8 cellular contexts compared by ENCODE assay signal in the genomic region with DNA sequence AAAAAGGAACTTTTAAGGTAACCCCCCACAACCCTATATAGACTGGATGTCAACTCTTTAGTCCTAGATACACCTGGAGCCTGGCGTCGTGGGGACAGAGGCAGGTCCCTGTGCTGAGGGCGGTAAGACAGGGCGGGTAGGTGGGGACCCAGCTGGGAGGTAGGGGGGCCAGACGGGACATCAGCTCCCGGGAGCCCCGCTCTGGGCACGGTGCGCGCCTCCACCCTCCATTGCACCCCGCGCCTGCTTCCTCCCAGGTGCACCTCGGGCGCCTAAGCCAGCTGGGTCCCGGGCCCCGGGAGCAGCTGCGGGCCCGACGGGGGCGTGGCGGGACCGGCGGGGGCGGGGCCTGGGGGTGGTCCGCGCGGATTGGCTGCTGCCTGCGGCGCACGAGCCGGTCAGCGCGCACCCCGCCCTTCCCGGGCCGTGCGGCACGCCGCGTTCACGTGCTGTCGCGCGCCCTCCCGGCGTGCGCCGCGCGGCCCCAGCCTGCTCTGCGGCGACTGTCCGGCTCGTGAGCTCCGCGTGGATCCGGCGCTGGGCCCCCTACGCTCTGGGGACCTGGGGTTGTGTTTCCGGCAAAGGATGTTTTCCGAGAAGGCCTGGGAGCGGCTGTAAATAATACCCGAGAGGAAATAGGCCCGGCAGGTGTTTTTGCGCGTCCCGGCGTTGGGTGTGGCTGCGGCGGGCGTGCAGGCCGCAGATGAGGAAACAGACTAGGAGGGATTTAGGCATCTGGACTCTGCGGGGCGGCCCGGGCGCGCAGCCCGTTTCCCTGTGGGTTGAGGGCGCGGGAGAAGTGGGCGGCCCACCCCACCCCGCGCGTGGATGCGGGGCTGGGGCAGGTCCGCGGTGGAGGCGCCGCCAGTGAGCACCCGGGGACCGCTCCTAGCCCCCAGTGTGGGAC. TPM values are rescaled to one million over a fixed set of nuclear protein-coding genes. Genes with fewer than 3 reads are reported as not detected.
DNase-seq lines count a peak whose midpoint lies in the region; ATAC-seq and TF ChIP-seq lines count a peak whose summit lies in the region.

No MANE protein-coding gene starts in this region.

- peak overlapping the region; percentile 76 for H3K4me3 Mint-ChIP-seq in central memory CD8-positive, alpha-beta T cell

- H3K27ac Mint-ChIP-seq in central memory CD8-positive, alpha-beta T cell (ENCODE audit: low read depth) = peak overlapping the region; percentile 92

- H3K4me3 ChIP-seq in kidney epithelial cell (ENCODE audit: low read depth, low read length) = peak overlapping the region; percentile 79

- no peaks in the 10 kb centered on the region for H3K36me3 ChIP-seq in kidney epithelial cell (ENCODE audit: control insufficient read depth, insufficient read depth, low read length)

- no peaks in the 10 kb centered on the region for H3K27me3 Mint-ChIP-seq in central memory CD8-positive, alpha-beta T cell

- no peaks in the 10 kb centered on the region for H3K27me3 ChIP-seq in kidney epithelial cell (ENCODE audit: control insufficient read depth, insufficient read depth, low read length)

- ATAC-seq in HG02973 (IDR thresholded peaks at IDR 0.05; ENCODE audit: unreplicated experiment) = peak; percentile 93
- ATAC-seq in central memory CD8-positive, alpha-beta T cell (replicated peaks; ENCODE audit: extremely low read depth, poor library complexity, severe bottlenecking) = peak; percentile 95

- TF ChIP-seq CTCF in kidney epithelial cell (IDR thresholded peaks at IDR 0.05; ENCODE audit: insufficient read depth, low read length, poor library complexity, severe bottlenecking) = no peak

- H3K36me3 Mint-ChIP-seq in central memory CD8-positive, alpha-beta T cell (ENCODE audit: insufficient read depth) = peaks cover 25% of the 10 kb centered on the region

- H3K4me1 Mint-ChIP-seq in central memory CD8-positive, alpha-beta T cell = peaks cover 36% of the 10 kb centered on the region

- DNase-seq in NCI-H82 (lab: John Stamatoyannopoulos, UW) = peak; percentile 83
- DNase-seq in NCI-H82 treated with DMSO at 0.1 percent for 48 hours (lab: John Stamatoyannopoulos, UW; ENCODE audit: unreplicated experiment) = no peak
- peak; percentile 83 for DNase-seq in NCI-H2171 treated with DMSO at 0.1 percent for 48 hours (lab: John Stamatoyannopoulos, UW)
- DNase-seq in activated CD4-positive, CD25-positive, alpha-beta regulatory T cell (lab: John Stamatoyannopoulos, UW) = peak; percentile 84 to 95 (median 90)
- DNase-seq in central memory CD8-positive, alpha-beta T cell (ENCODE audit: low spot score in 2 of 2) = peak; percentile 76 to 87
- no peak for DNase-seq in kidney epithelial cell (ENCODE audit: low read depth)
- peak; percentile 76 to 90 for DNase-seq in stimulated activated CD4-positive, alpha-beta T cell treated with anti-CD3 and anti-CD28 coated beads, Interleukin-15, amount 100 ng/mL, for 48 hours (ENCODE audit: low read depth in 2 of 2)

- H3K9me3 Mint-ChIP-seq in central memory CD8-positive, alpha-beta T cell = no peaks in the 10 kb centered on the region

RNA-seq across cellular contexts. Expression of gene PFKFB3, which starts 39.1 kb away (rescaled TPM):
- total RNA-seq in kidney epithelial cell = 44.5 and 44.6 TPM in 2 replicates

Comparison
In these comparisons a context has a peak if more than half of its experiments do, and no peak if none do; other contexts are left out.
1. DNase-seq: peak in NCI-H82 (single experiment), NCI-H2171 treated with DMSO at 0.1 percent for 48 hours (single experiment), activated CD4-positive, CD25-positive, alpha-beta regulatory T cell (4 of 4), central memory CD8-positive, alpha-beta T cell (2 of 2) and stimulated activated CD4-positive, alpha-beta T cell treated with anti-CD3 and anti-CD28 coated beads, Interleukin-15, amount 100 ng/mL, for 48 hours (2 of 2); none in NCI-H82 treated with DMSO at 0.1 percent for 48 hours (single experiment) and kidney epithelial cell (single experiment).